8 cellular contexts compared by ENCODE assay signal in the genomic region with DNA sequence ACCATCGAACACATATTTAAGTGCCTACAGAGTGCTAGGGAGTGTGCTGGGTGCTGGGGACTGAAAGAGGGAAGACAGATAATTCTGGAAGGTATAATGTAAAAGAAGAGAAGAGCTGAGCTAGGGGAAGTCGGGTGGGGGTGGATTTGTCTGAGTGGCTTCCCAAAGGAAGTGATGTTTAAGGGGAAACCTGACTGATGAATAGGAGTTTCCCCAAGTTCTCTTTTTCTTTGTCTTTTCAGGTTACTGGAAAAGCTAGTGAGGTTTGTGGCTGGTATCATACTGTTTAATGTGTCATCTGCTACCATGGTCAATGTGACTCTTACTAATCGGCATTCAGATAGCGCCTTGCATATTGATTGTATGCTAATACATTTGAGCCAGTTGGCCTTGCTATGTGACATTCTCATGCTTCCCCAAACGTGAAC.
DNase-seq lines count a peak whose midpoint lies in the region; ATAC-seq and TF ChIP-seq lines count a peak whose summit lies in the region.

No MANE protein-coding gene starts in this region.

- peak overlapping the region; percentile 81 for H3K27ac Mint-ChIP-seq in nephron progenitor cell

- H3K9me3 Mint-ChIP-seq in nephron progenitor cell = no peaks in the 10 kb centered on the region

- H3K4me2 ChIP-seq in PC-9 = no peak overlapping the region

- no peak overlapping the region for H2AFZ ChIP-seq in PC-9

- H3K9me3 ChIP-seq in PC-9 (ENCODE audit: insufficient read depth, low read depth) = no peaks in the 10 kb centered on the region

- H3K27ac ChIP-seq in PC-9 = peak overlapping the region; percentile 13; the same call in 1 of the 2 replicates

- TF ChIP-seq CTCF in PC-9 (conservative IDR thresholded peaks at IDR 0.05) (no peak), nephron progenitor cell (IDR thresholded peaks at IDR 0.05) (no peak)

- peaks cover 25% of the 10 kb centered on the region for H3K36me3 Mint-ChIP-seq in nephron progenitor cell (ENCODE audit: low read depth)

- H3K36me3 ChIP-seq in PC-9 (ENCODE audit: low read depth) = 0 out of 2 replicates have a peak, but pooled peaks cover 5% of the 10 kb centered on the region

- peaks cover 9% of the 10 kb centered on the region; the same call in 1 of the 2 replicates for H3F3A ChIP-seq in PC-9 (ENCODE audit: insufficient read depth, low read depth)

- H3K4me3 Mint-ChIP-seq in nephron progenitor cell = no peak overlapping the region

- intact Hi-C loops in PC-9 (cut with micrococcal nuclease; ENCODE audit: unreplicated experiment) (no loop called here), Right ventricle myocardium superior (cut with DNase I) (no loop called here)

- BruUV-seq in PC-9 (replicated peaks; lab: Mats Ljungman, UMichigan) = no TSS peak

- ATAC-seq in GM18517 (IDR thresholded peaks at IDR 0.05; ENCODE audit: unreplicated experiment) = peak; percentile 68
- peak; percentile 83 for ATAC-seq in GM21723 (IDR thresholded peaks at IDR 0.05; ENCODE audit: unreplicated experiment)
- ATAC-seq in Right ventricle myocardium superior (ENCODE audit: poor library complexity) = no peak

- peaks cover 23% of the 10 kb centered on the region for H3K79me2 ChIP-seq in PC-9 (ENCODE audit: low read depth)

- no peaks in the 10 kb centered on the region for H3K27me3 ChIP-seq in PC-9 (ENCODE audit: insufficient read depth, low read depth)

- H3K4me1 Mint-ChIP-seq in nephron progenitor cell = peaks cover 28% of the 10 kb centered on the region

- H3K27me3 Mint-ChIP-seq in nephron progenitor cell (ENCODE audit: low read depth, poor library complexity) = peaks cover 3% of the 10 kb centered on the region

- no peaks in the 10 kb centered on the region for H4K20me1 ChIP-seq in PC-9 (ENCODE audit: insufficient read depth)

- CTCF ChIA-PET in PC-9 (lab: Charles Lee) = no interaction called here

- H3K4me1 ChIP-seq in PC-9 (replicated peaks; ENCODE audit: insufficient read depth) = no peaks in the 10 kb centered on the region; the same call in 1 of the 2 replicates

- POLR2A ChIA-PET in PC-9 (lab: Charles Lee; ENCODE audit: unreplicated experiment) = no interaction called here

- H3K4me3 ChIP-seq in PC-9 = no peak overlapping the region

- DNase-seq in PC-9 (no peak), nephron progenitor cell (no peak), NK-92 (lab: John Stamatoyannopoulos, UW; ENCODE audit: unreplicated experiment) (no peak), iPS-NIHi7 (ENCODE audit: extremely low spot score) (no peak), SW480 (ENCODE audit: low spot score) (no peak), Right ventricle myocardium superior (no peak)

- no peaks in the 10 kb centered on the region for H3K9me2 ChIP-seq in PC-9 (ENCODE audit: insufficient read depth)
